ENCODE assay signal across 12 cellular contexts in the genomic region with DNA sequence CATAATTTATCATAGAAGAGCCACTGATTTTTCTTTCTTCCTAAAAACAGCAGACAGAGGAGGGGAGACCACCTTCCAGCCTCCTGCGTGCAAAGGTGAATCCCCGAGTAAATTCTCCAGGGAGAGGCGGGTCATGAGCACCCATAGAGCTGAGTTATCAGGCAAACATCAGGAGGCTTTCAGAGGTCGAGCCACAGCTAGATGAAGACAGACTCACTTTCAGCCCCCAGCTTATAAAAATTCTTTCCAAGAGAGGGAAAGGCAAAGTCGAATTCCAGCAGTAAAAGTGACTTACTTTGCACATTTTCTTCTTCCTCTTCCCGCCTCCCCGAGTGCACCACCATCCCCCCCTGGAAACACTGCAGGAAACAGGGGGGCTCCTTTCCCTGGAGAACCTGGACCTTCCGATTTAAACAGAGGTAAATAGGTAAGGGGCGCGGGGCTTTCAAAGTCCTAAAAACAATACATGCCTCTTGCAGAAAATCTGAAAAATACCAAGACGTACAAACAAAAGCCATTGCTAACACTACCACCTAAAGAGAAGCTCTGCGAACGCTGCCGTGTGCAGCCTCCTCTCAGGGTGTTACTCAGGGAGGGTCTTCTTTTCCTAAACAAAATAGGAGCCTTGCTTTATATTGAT.
DNase-seq lines count a peak whose midpoint lies in the region; ATAC-seq and TF ChIP-seq lines count a peak whose summit lies in the region.
"Had no signal": no experiment of that assay in that cellular context is flagged by ENCODE, and none has a peak within 500 bp of the region (broad histone marks: within the 10 kb centered on the region; RNA-seq: fewer than 3 reads in every experiment).

No MANE protein-coding gene starts in this region.

- 56% methylated on average over 11 of the region's 14 CpGs for WGBS in mesenchymal stem cell
- 36 to 56% (median 44%) methylated on average over 14 of the region's 14 CpGs for WGBS in ovary, 3 donors

- DNase-seq in GM23338 (ENCODE audit: low spot score) (no peak), mesenchymal stem cell (no peak), ACHN (no peak), ovary (no peak), cortex of kidney (lab: John Stamatoyannopoulos, UW) (no peak)
- DNase-seq in activated naive CD8-positive, alpha-beta T cell treated with anti-CD3 and anti-CD28 coated beads for 36 hours = no peak
- no peak for DNase-seq in stimulated activated naive CD8-positive, alpha-beta T cell treated with anti-CD3 and anti-CD28 coated beads, Interleukin-15, amount 100 ng/mL, for 72 hours
- DNase-seq: CD4-positive, CD25-positive, alpha-beta regulatory T cell; effector memory CD8-positive, alpha-beta T cell; T-helper 17 cell had no signal

- TF ChIP-seq POLR2A in ovary (IDR thresholded peaks at IDR 0.05) = no peak

- peak; percentile 24; the same call in 2 of the 3 replicates for ATAC-seq in GM23338
- peak; percentile 6 for ATAC-seq in stimulated activated naive CD8-positive, alpha-beta T cell treated with anti-CD3 and anti-CD28 coated beads, Interleukin-15, amount 100 ng/mL, for 72 hours
- ATAC-seq in GM18520 (IDR thresholded peaks at IDR 0.05; ENCODE audit: unreplicated experiment) = no peak
- ATAC-seq: effector memory CD8-positive, alpha-beta T cell; T-helper 17 cell had no signal

- no peak overlapping the region for H3K4ac ChIP-seq in mesenchymal stem cell (ENCODE audit: low read depth in 1 of 2, low read length in 2 of 2)

- H3K4me1 ChIP-seq in GM23338 (ENCODE audit: insufficient read depth) (peaks cover 15% of the 10 kb centered on the region), mesenchymal stem cell (ENCODE audit: control insufficient read depth, insufficient read depth, low read depth, low read length) (peaks cover 36% of the 10 kb centered on the region), ovary (ENCODE audit: insufficient read depth) (peaks cover 8% of the 10 kb centered on the region)

- TF ChIP-seq CTCF in GM23338 (conservative IDR thresholded peaks at IDR 0.05; ENCODE audit: low read depth in 2 of 2) (no peak), ovary (IDR thresholded peaks at IDR 0.05) (no peak)

- H3K27me3 ChIP-seq in GM23338 (ENCODE audit: insufficient read depth) (no peaks in the 10 kb centered on the region), mesenchymal stem cell (ENCODE audit: control insufficient read depth in 1 of 2, insufficient read depth in 1 of 2, low read length in 2 of 2) (no peaks in the 10 kb centered on the region), ovary (no peaks in the 10 kb centered on the region)

- H3K9ac ChIP-seq in mesenchymal stem cell (ENCODE audit: low read length) = peak overlapping the region; percentile 63

- H3K9me3 ChIP-seq in mesenchymal stem cell (ENCODE audit: control insufficient read depth, low read length) (no peaks in the 10 kb centered on the region), ovary (no peaks in the 10 kb centered on the region)

- H3K4me1 Mint-ChIP-seq in GM23338 = peaks cover 29% of the 10 kb centered on the region
- H3K4me1 Mint-ChIP-seq in activated naive CD8-positive, alpha-beta T cell treated with anti-CD3 and anti-CD28 coated beads for 36 hours = peaks cover 10% of the 10 kb centered on the region
- peaks cover 22% of the 10 kb centered on the region for H3K4me1 Mint-ChIP-seq in stimulated activated naive CD8-positive, alpha-beta T cell treated with anti-CD3 and anti-CD28 coated beads, Interleukin-15, amount 100 ng/mL, for 72 hours
- H3K4me1 Mint-ChIP-seq: CD4-positive, CD25-positive, alpha-beta regulatory T cell had no signal

- H3K4me3 Mint-ChIP-seq in GM23338 = no peak overlapping the region
- no peak overlapping the region for H3K4me3 Mint-ChIP-seq in activated naive CD8-positive, alpha-beta T cell treated with anti-CD3 and anti-CD28 coated beads for 36 hours
- peak overlapping the region in 1 of 2 donors; percentile 35 for H3K4me3 Mint-ChIP-seq in stimulated activated naive CD8-positive, alpha-beta T cell treated with anti-CD3 and anti-CD28 coated beads, Interleukin-15, amount 100 ng/mL, for 72 hours
- H3K4me3 Mint-ChIP-seq: activated CD4-positive, alpha-beta T cell treated with anti-CD3 and anti-CD28 coated beads, Interleukin-2, amount 10 ng/mL, durations not matched to agents 24 days and 14 days; CD4-positive, CD25-positive, alpha-beta regulatory T cell; effector memory CD8-positive, alpha-beta T cell; T-helper 17 cell had no signal

- H3K18ac ChIP-seq in mesenchymal stem cell (ENCODE audit: low read depth in 1 of 2, low read length in 2 of 2) = peak overlapping the region in 1 of 2 experiments; percentile 67

- H2AFZ ChIP-seq in GM23338 = no peak overlapping the region; the same call in 1 of the 2 replicates
- no peak overlapping the region for H2AFZ ChIP-seq in mesenchymal stem cell (ENCODE audit: low read depth, low read length)

- H2BK15ac ChIP-seq in mesenchymal stem cell (ENCODE audit: low read depth, poor library complexity, severe bottlenecking) = no peak overlapping the region

- H3K79me2 ChIP-seq in GM23338 (replicated peaks; ENCODE audit: insufficient read depth) = no peaks in the 10 kb centered on the region

- peaks cover 6% of the 10 kb centered on the region; the same call in 2 of the 3 replicates for H3K36me3 Mint-ChIP-seq in GM23338 (ENCODE audit: low read depth)
- peaks cover 10% of the 10 kb centered on the region for H3K36me3 Mint-ChIP-seq in activated naive CD8-positive, alpha-beta T cell treated with anti-CD3 and anti-CD28 coated beads for 36 hours

- no peaks in the 10 kb centered on the region for H3K9me2 ChIP-seq in GM23338 (ENCODE audit: insufficient read depth)

- H3K14ac ChIP-seq in mesenchymal stem cell (ENCODE audit: low read length in 2 of 2) = no peak overlapping the region

- no peaks in the 10 kb centered on the region for H3F3A ChIP-seq in GM23338 (replicated peaks; ENCODE audit: low read depth)

- H3K27me3 Mint-ChIP-seq in GM23338 (ENCODE audit: insufficient read depth, low read depth, poor library complexity) = peaks cover 11% of the 10 kb centered on the region
- no peaks in the 10 kb centered on the region for H3K27me3 Mint-ChIP-seq in activated naive CD8-positive, alpha-beta T cell treated with anti-CD3 and anti-CD28 coated beads for 36 hours
- no peaks in the 10 kb centered on the region for H3K27me3 Mint-ChIP-seq in stimulated activated naive CD8-positive, alpha-beta T cell treated with anti-CD3 and anti-CD28 coated beads, Interleukin-15, amount 100 ng/mL, for 72 hours
- H3K27me3 Mint-ChIP-seq: activated CD4-positive, alpha-beta T cell treated with anti-CD3 and anti-CD28 coated beads, Interleukin-2, amount 10 ng/mL, durations not matched to agents 24 days and 14 days; CD4-positive, CD25-positive, alpha-beta regulatory T cell; effector memory CD8-positive, alpha-beta T cell; T-helper 17 cell had no signal

- H3K4me2 ChIP-seq in GM23338 (peak overlapping the region; percentile 12; the same call in 1 of the 2 replicates), mesenchymal stem cell (ENCODE audit: low read length, poor library complexity, severe bottlenecking) (peak overlapping the region; percentile 54)

- no peak overlapping the region for H2BK120ac ChIP-seq in mesenchymal stem cell (ENCODE audit: low read depth, low read length)

- no peak overlapping the region for H3K23ac ChIP-seq in mesenchymal stem cell (ENCODE audit: low read length in 2 of 2)

- no peak overlapping the region for H2BK12ac ChIP-seq in mesenchymal stem cell (ENCODE audit: low read length in 2 of 2)

- no peaks in the 10 kb centered on the region for H3K9me3 Mint-ChIP-seq in GM23338
- no peaks in the 10 kb centered on the region for H3K9me3 Mint-ChIP-seq in activated naive CD8-positive, alpha-beta T cell treated with anti-CD3 and anti-CD28 coated beads for 36 hours
- no peaks in the 10 kb centered on the region for H3K9me3 Mint-ChIP-seq in stimulated activated naive CD8-positive, alpha-beta T cell treated with anti-CD3 and anti-CD28 coated beads, Interleukin-15, amount 100 ng/mL, for 72 hours
- H3K9me3 Mint-ChIP-seq: activated CD4-positive, alpha-beta T cell treated with anti-CD3 and anti-CD28 coated beads, Interleukin-2, amount 10 ng/mL, durations not matched to agents 24 days and 14 days; CD4-positive, CD25-positive, alpha-beta regulatory T cell; effector memory CD8-positive, alpha-beta T cell had no signal

- H2BK5ac ChIP-seq in mesenchymal stem cell (ENCODE audit: low read depth, low read length, poor library complexity, severe bottlenecking) = peak overlapping the region; percentile 75

- in situ Hi-C loops in ACHN (cut with HindIII; ENCODE audit: low pct_ligation_motif_present, low pct_unique_long_range_greater_than_20kb, low sequenced_read_pairs) = no loop called here

- peak overlapping the region; percentile 81; the same call in 1 of the 2 replicates for H3K27ac Mint-ChIP-seq in GM23338
- H3K27ac Mint-ChIP-seq in activated naive CD8-positive, alpha-beta T cell treated with anti-CD3 and anti-CD28 coated beads for 36 hours = peak overlapping the region; percentile 20
- peak overlapping the region; percentile 15 to 93 for H3K27ac Mint-ChIP-seq in stimulated activated naive CD8-positive, alpha-beta T cell treated with anti-CD3 and anti-CD28 coated beads, Interleukin-15, amount 100 ng/mL, for 72 hours
- H3K27ac Mint-ChIP-seq: CD4-positive, CD25-positive, alpha-beta regulatory T cell; T-helper 17 cell had no signal

- H3K36me3 ChIP-seq in GM23338 (ENCODE audit: insufficient read depth) (no peaks in the 10 kb centered on the region; the same call in 1 of the 2 replicates), mesenchymal stem cell (ENCODE audit: control insufficient read depth in 1 of 2, insufficient read depth in 2 of 2, low read depth in 1 of 2, low read length in 2 of 2) (peaks cover 46 to 94% of the 10 kb centered on the region in 2 experiments), ovary (no peaks in the 10 kb centered on the region)

- TF ChIP-seq EP300 in ovary (IDR thresholded peaks at IDR 0.05) = no peak

- H3K79me1 ChIP-seq in mesenchymal stem cell (replicated peaks; ENCODE audit: low read length, poor library complexity, severe bottlenecking) = peaks cover 26% of the 10 kb centered on the region

- peak overlapping the region; percentile 67 for H2AK5ac ChIP-seq in mesenchymal stem cell (ENCODE audit: low read length, severe bottlenecking)

- intact Hi-C loops in ovary (cut with DNase I) = no loop called here

- H4K91ac ChIP-seq in mesenchymal stem cell (ENCODE audit: low read length) = no peak overlapping the region

- no peak overlapping the region for H4K8ac ChIP-seq in mesenchymal stem cell (ENCODE audit: low read length)

- H3K4me3 ChIP-seq in GM23338 (no peak overlapping the region), mesenchymal stem cell (ENCODE audit: insufficient read depth in 1 of 2, low read depth in 1 of 2, low read length in 2 of 2) (no peak overlapping the region), ovary (no peak overlapping the region)

- H4K20me1 ChIP-seq in GM23338 (replicated peaks; ENCODE audit: insufficient read depth) = no peaks in the 10 kb centered on the region

- H3K27ac ChIP-seq in GM23338 (ENCODE audit: low read depth) = no peak overlapping the region
- peak overlapping the region; percentile 95 for H3K27ac ChIP-seq in mesenchymal stem cell (ENCODE audit: low read length, poor library complexity, severe bottlenecking)
- peak overlapping the region in 1 of 2 donors; percentile 59 for H3K27ac ChIP-seq in ovary

Comparison
In these comparisons a context has a peak if more than half of its experiments do, and no peak if none do; other contexts are left out.
1. H3K27ac Mint-ChIP-seq: peak in every context shown above with its lines; median percentile 81 in GM23338; 54 in stimulated activated naive CD8-positive, alpha-beta T cell treated with anti-CD3 and anti-CD28 coated beads, Interleukin-15, amount 100 ng/mL, for 72 hours; 20 in activated naive CD8-positive, alpha-beta T cell treated with anti-CD3 and anti-CD28 coated beads for 36 hours.